In the genomic region with DNA sequence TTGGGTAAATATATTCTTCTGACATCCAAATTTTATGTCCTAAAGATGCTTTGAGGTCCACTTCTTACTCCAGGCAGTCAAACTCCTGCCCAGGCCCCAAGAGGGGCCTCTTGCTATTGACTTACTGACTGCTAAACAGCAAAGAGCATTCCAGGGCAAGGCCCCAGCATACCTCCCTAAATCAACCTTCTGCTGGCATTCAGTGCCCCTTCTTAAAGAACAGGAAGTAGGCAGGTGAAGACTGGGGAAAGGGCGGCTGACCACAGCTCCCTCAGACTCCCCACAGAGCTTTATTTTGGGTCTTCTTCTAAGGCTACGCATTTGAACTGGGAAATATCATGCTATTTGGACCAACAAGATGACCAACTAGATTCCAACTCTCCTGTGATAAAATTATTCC, we compare ENCODE assay signal across 15 cellular contexts.
"Had no signal": no experiment of that assay in that cellular context is flagged by ENCODE, and none has a peak within 500 bp of the region (broad histone marks: within the 10 kb centered on the region; RNA-seq: fewer than 3 reads in every experiment).

No MANE protein-coding gene starts in this region.

- H3K27ac Mint-ChIP-seq: activated CD4-positive, alpha-beta T cell treated with anti-CD3 and anti-CD28 coated beads for 36 hours; activated naive CD8-positive, alpha-beta T cell treated with anti-CD3 and anti-CD28 coated beads for 36 hours; nephron; type B pancreatic cell had no signal

- H3K4me3 Mint-ChIP-seq: activated CD4-positive, alpha-beta T cell treated with anti-CD3 and anti-CD28 coated beads for 36 hours; activated naive CD8-positive, alpha-beta T cell treated with anti-CD3 and anti-CD28 coated beads for 36 hours; activated T-cell treated with anti-CD3 and anti-CD28 coated beads, Interleukin-2, amount 50 U/mL, for 4 hours; central memory CD8-positive, alpha-beta T cell; nephron; type B pancreatic cell had no signal

- H3K4me1 Mint-ChIP-seq: central memory CD8-positive, alpha-beta T cell; nephron had no signal

- DNase-seq: activated CD4-positive, alpha-beta T cell treated with anti-CD3 and anti-CD28 coated beads for 36 hours; activated CD4-positive, alpha-beta T cell treated with anti-CD3 and anti-CD28 coated beads, Interleukin-2, amount 50 U/mL, for 4 hours; activated CD8-positive, alpha-beta memory T cell treated with anti-CD3 and anti-CD28 coated beads, Interleukin-2, amount 50 U/mL, for 48 hours; activated naive CD4-positive, alpha-beta T cell treated with Interleukin-2 at 50 U/mL for 16 hours; activated naive CD8-positive, alpha-beta T cell treated with anti-CD3 and anti-CD28 coated beads for 36 hours; activated T-cell treated with anti-CD3 and anti-CD28 coated beads, Interleukin-2, amount 50 U/mL, for 4 hours; effector memory CD4-positive, alpha-beta T cell; foreskin keratinocyte; pancreas; right cardiac atrium; stimulated activated CD4-positive, alpha-beta T cell treated with anti-CD3 and anti-CD28 coated beads, Interleukin-4, amount 100 ng/mL, for 4 hours had no signal

- H3K27ac ChIP-seq: foreskin keratinocyte, pancreas had no signal

- H3K9me3 ChIP-seq: pancreas had no signal

- H3K27me3 ChIP-seq: foreskin keratinocyte, pancreas had no signal

- H3K4me1 ChIP-seq: pancreas had no signal

- ATAC-seq: activated CD4-positive, alpha-beta T cell treated with anti-CD3 and anti-CD28 coated beads for 36 hours; activated T-cell treated with anti-CD3 and anti-CD28 coated beads, Interleukin-2, amount 50 U/mL, for 4 hours; foreskin keratinocyte; left lobe of liver; pancreas; right cardiac atrium had no signal

- H3K27me3 Mint-ChIP-seq: activated CD4-positive, alpha-beta T cell treated with anti-CD3 and anti-CD28 coated beads for 36 hours; activated naive CD8-positive, alpha-beta T cell treated with anti-CD3 and anti-CD28 coated beads for 36 hours; central memory CD8-positive, alpha-beta T cell; type B pancreatic cell had no signal

- H3K4me3 ChIP-seq: pancreas had no signal
